In the genomic region with DNA sequence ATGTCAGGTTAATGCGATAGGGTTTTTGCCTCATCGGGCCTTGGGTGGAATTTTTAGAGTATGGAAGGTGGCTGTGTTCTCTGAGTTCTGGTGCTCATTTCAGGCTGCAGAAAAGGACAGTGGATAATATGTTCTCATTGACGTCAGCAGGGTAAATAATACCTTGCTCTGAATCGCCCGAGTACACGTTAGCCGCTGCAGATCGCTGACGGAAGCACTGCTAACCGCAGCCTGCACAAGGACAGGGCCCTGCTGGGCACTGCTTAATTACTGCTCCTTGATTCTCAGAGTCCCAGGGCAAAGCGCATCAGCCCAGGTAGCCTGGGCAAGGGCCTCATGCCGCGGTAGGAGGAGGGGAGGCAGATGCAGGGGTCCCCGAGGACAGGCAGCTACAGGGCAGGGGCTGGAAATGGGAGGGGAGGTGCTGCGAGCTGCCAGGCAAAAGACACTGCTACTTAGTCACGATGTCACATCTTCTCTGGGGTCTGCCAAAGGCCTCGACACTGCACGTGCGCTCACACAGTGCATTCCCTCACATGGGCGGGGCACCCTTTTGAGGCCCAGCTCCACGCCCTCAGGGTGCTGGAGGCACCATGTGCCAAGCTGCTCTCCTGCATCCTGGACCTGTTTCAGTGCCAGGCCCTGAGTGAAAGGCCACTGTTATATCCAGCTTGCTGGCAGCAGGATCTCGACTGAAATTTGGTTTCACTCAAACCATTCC, we compare ENCODE assay signal across 9 cellular contexts. TPM values are rescaled to one million over a fixed set of nuclear protein-coding genes. Genes with fewer than 3 reads are reported as not detected.
DNase-seq lines count a peak whose midpoint lies in the region; ATAC-seq and TF ChIP-seq lines count a peak whose summit lies in the region.
"Had no signal": no experiment of that assay in that cellular context is flagged by ENCODE, and none has a peak within 500 bp of the region (broad histone marks: within the 10 kb centered on the region; RNA-seq: fewer than 3 reads in every experiment).

No MANE protein-coding gene starts in this region.

- H3K4me3 ChIP-seq in adipocyte (ENCODE audit: low read length) (no peak overlapping the region), right atrium auricular region (no peak overlapping the region), stomach smooth muscle (ENCODE audit: low read length in 2 of 2) (no peak overlapping the region)
- no peak overlapping the region for H3K4me3 ChIP-seq in naive thymus-derived CD4-positive, alpha-beta T cell (ENCODE audit: low read length)

- H3K9me3 Mint-ChIP-seq in naive thymus-derived CD4-positive, alpha-beta T cell = no peaks in the 10 kb centered on the region

- intact Hi-C loops in naive thymus-derived CD4-positive, alpha-beta T cell (cut with micrococcal nuclease) = no loop called here

- H3K4me1 Mint-ChIP-seq in naive thymus-derived CD4-positive, alpha-beta T cell = peaks cover 0 to 11% (median 8%) of the 10 kb centered on the region in 7 donors

- ATAC-seq in naive thymus-derived CD4-positive, alpha-beta T cell = no peak
- no peak for ATAC-seq in HG02973 (IDR thresholded peaks at IDR 0.05; ENCODE audit: unreplicated experiment)

- DNase-seq in LoVo (ENCODE audit: low spot score) = peak; percentile 9
- DNase-seq in adipocyte (ENCODE audit: low read depth) = peak; percentile 48
- DNase-seq in right atrium auricular region (ENCODE audit: low spot score) = no peak
- no peak for DNase-seq in naive thymus-derived CD4-positive, alpha-beta T cell
- DNase-seq in NCI-H1694 treated with DMSO at 0.1 percent for 48 hours (lab: John Stamatoyannopoulos, UW) = no peak
- DNase-seq in NK-92 treated with Interleukin-12 subunit alpha and Interleukin-12 subunit beta, amount 100 ng/mL, for 24 hours (lab: John Stamatoyannopoulos, UW) = no peak
- DNase-seq: activated CD4-positive, CD25-positive, alpha-beta regulatory T cell had no signal

- no peaks in the 10 kb centered on the region for H3K27me3 Mint-ChIP-seq in naive thymus-derived CD4-positive, alpha-beta T cell

- H3K27ac Mint-ChIP-seq in naive thymus-derived CD4-positive, alpha-beta T cell = peak overlapping the region in 1 of 9 donors; percentile 31

- peaks cover 0 to 4% (median 0%) of the 10 kb centered on the region in 5 donors for H3K36me3 Mint-ChIP-seq in naive thymus-derived CD4-positive, alpha-beta T cell

- H3K36me3 ChIP-seq in adipocyte (ENCODE audit: control insufficient read depth, insufficient read depth, low read length, severe bottlenecking) = peaks cover 20% of the 10 kb centered on the region
- peaks cover 19% of the 10 kb centered on the region for H3K36me3 ChIP-seq in right atrium auricular region
- H3K36me3 ChIP-seq in stomach smooth muscle (ENCODE audit: control insufficient read depth in 2 of 2, insufficient read depth in 2 of 2, low read length in 2 of 2) = peaks cover 6 to 9% of the 10 kb centered on the region in 2 donors
- H3K36me3 ChIP-seq in naive thymus-derived CD4-positive, alpha-beta T cell (ENCODE audit: control insufficient read depth in 2 of 3, insufficient read depth in 3 of 3, low read length in 3 of 3) = peaks cover 0 to 4% (median 0%) of the 10 kb centered on the region in 3 experiments

- TF ChIP-seq CTCF in right atrium auricular region (IDR thresholded peaks at IDR 0.05) = no peak

- CTCF ChIA-PET in naive thymus-derived CD4-positive, alpha-beta T cell (lab: Charles Lee) = no interaction called here

- no peak overlapping the region for H3K4me3 Mint-ChIP-seq in naive thymus-derived CD4-positive, alpha-beta T cell

- POLR2A ChIA-PET in naive thymus-derived CD4-positive, alpha-beta T cell (lab: Charles Lee) = interaction anchor here (0.6 kb wide), 1 partner anchor 11 kb away, joined by 3 read pairs; no protein-coding TSS in a partner anchor

- H3K27ac ChIP-seq in right atrium auricular region = peak overlapping the region; percentile 91 to 97
- peak overlapping the region; percentile 99 for H3K27ac ChIP-seq in stomach smooth muscle (ENCODE audit: low read length)
- no peak overlapping the region for H3K27ac ChIP-seq in naive thymus-derived CD4-positive, alpha-beta T cell (ENCODE audit: low read depth, low read length)

- H3K9ac ChIP-seq in adipocyte (ENCODE audit: low read length) = peak overlapping the region; percentile 55
- no peak overlapping the region for H3K9ac ChIP-seq in stomach smooth muscle (ENCODE audit: low read length in 2 of 2)

- H3K4me1 ChIP-seq in adipocyte (ENCODE audit: control insufficient read depth, insufficient read depth, low read length) (peaks cover 66% of the 10 kb centered on the region), right atrium auricular region (peaks cover 0 to 72% of the 10 kb centered on the region in 2 donors), stomach smooth muscle (ENCODE audit: control insufficient read depth, insufficient read depth, low read length) (peaks cover 65% of the 10 kb centered on the region)
- no peaks in the 10 kb centered on the region for H3K4me1 ChIP-seq in naive thymus-derived CD4-positive, alpha-beta T cell (ENCODE audit: control insufficient read depth in 2 of 2, insufficient read depth in 2 of 2, low read length in 2 of 2)

- no peaks in the 10 kb centered on the region for H3K9me3 ChIP-seq in adipocyte (ENCODE audit: control insufficient read depth, low read length)
- H3K9me3 ChIP-seq in right atrium auricular region = no peaks in the 10 kb centered on the region
- H3K9me3 ChIP-seq in stomach smooth muscle (ENCODE audit: control insufficient read depth in 2 of 2, low read length in 2 of 2) = no peaks in the 10 kb centered on the region
- no peaks in the 10 kb centered on the region for H3K9me3 ChIP-seq in naive thymus-derived CD4-positive, alpha-beta T cell (ENCODE audit: control insufficient read depth in 2 of 3, low read length in 3 of 3)

- no peaks in the 10 kb centered on the region for H3K27me3 ChIP-seq in adipocyte (replicated peaks; ENCODE audit: control insufficient read depth, insufficient read depth, low read length)
- H3K27me3 ChIP-seq in right atrium auricular region = no peaks in the 10 kb centered on the region
- H3K27me3 ChIP-seq in stomach smooth muscle (ENCODE audit: control insufficient read depth in 1 of 2, insufficient read depth in 2 of 2, low read length in 2 of 2) = no peaks in the 10 kb centered on the region
- H3K27me3 ChIP-seq in naive thymus-derived CD4-positive, alpha-beta T cell (ENCODE audit: control insufficient read depth in 2 of 2, insufficient read depth in 2 of 2, low read length in 2 of 2) = no peaks in the 10 kb centered on the region

RNA-seq across cellular contexts. Expression of gene PPP2R1B, which starts 35.2 kb away (rescaled TPM):
- total RNA-seq in right atrium auricular region = 10 to 100 TPM in 1 of 2 donors, 1 to 10 TPM in 1; 6.5 to 13.2 TPM
- 10 to 100 TPM; 25.8 to 49.2 (median 34.0) TPM for total RNA-seq in naive thymus-derived CD4-positive, alpha-beta T cell
- 10 to 100 TPM; 15.1 to 17.3 TPM for polyA plus RNA-seq in naive thymus-derived CD4-positive, alpha-beta T cell

Comparison
In these comparisons a context has a peak if more than half of its experiments do, and no peak if none do; other contexts are left out.
1. DNase-seq: peak in LoVo (single experiment) and adipocyte (single experiment); none in right atrium auricular region (single experiment), naive thymus-derived CD4-positive, alpha-beta T cell (0 of 9), NCI-H1694 treated with DMSO at 0.1 percent for 48 hours (single experiment) and NK-92 treated with Interleukin-12 subunit alpha and Interleukin-12 subunit beta, amount 100 ng/mL, for 24 hours (single experiment).